Comparison of ENCODE assay signal across 8 cellular contexts in genomic region chr16:2673066-2673999, GRCh38. TPM values are rescaled to one million over a fixed set of nuclear protein-coding genes. Genes with fewer than 3 reads are reported as not detected.
A peak's percentile ranks its signal among the peaks of the same experiment; 100 is the strongest.
DNase-seq lines count a peak whose midpoint lies in the region; ATAC-seq and TF ChIP-seq lines count a peak whose summit lies in the region.

No MANE protein-coding gene starts in this region.

- no peaks in the 10 kb centered on the region for H3K9me3 Mint-ChIP-seq in endodermal cell

- peak overlapping the region; percentile 52 for H3K4me3 Mint-ChIP-seq in endodermal cell

- TF ChIP-seq CTCF in endodermal cell (conservative IDR thresholded peaks at IDR 0.05): no peak

- peak overlapping the region; percentile 76 for H3K4me3 ChIP-seq in HUES6 (ENCODE audit: low read depth, low read length)
- peak overlapping the region; percentile 54 for H3K4me3 ChIP-seq in NT2/D1 (ENCODE audit: insufficient read length, low read depth)
- H3K4me3 ChIP-seq in endodermal cell (ENCODE audit: low read length): peak overlapping the region; percentile 84

- no peak overlapping the region for H3K27ac ChIP-seq in HUES6 (ENCODE audit: low read depth, low read length)
- H3K27ac ChIP-seq in endodermal cell (ENCODE audit: low read depth, low read length): no peak overlapping the region

- in situ Hi-C loops in Caki2 (cut with HindIII; ENCODE audit: low pct_unique_long_range_greater_than_20kb, low sequenced_read_pairs): no loop called here

- DNase-seq in Caki2 (ENCODE audit: low read depth): peak; percentile 93
- peak; percentile 87 for DNase-seq in NT2/D1 (ENCODE audit: low read depth, low spot score)
- peak; percentile 81 for DNase-seq in activated CD8-positive, alpha-beta memory T cell treated with anti-CD3 and anti-CD28 coated beads, Interleukin-2, amount 50 U/mL, for 24 hours (ENCODE audit: extremely low read depth)
- peak; percentile 99 for DNase-seq in endodermal cell
- peak; percentile 96 for DNase-seq in midbrain (lab: John Stamatoyannopoulos, UW)
- peak; percentile 92 to 95 for DNase-seq in stimulated activated CD8-positive, alpha-beta memory T cell treated with anti-CD3 and anti-CD28 coated beads, Interleukin-15, amount 100 ng/mL, for 48 hours (ENCODE audit: low read depth in 2 of 2)

- no peaks in the 10 kb centered on the region for H3K36me3 ChIP-seq in HUES6 (ENCODE audit: control insufficient read depth, insufficient read depth, low read length)
- H3K36me3 ChIP-seq in NT2/D1 (ENCODE audit: insufficient read depth, insufficient read length, low read length): peaks cover 37% of the 10 kb centered on the region
- H3K36me3 ChIP-seq in endodermal cell (ENCODE audit: control insufficient read depth, insufficient read depth, low read length): no peaks in the 10 kb centered on the region

- H3K27me3 ChIP-seq in HUES6 (ENCODE audit: control insufficient read depth, insufficient read depth, low read length): no peaks in the 10 kb centered on the region
- no peaks in the 10 kb centered on the region for H3K27me3 ChIP-seq in NT2/D1 (ENCODE audit: insufficient read depth, insufficient read length)
- H3K27me3 ChIP-seq in endodermal cell (ENCODE audit: control insufficient read depth, insufficient read depth, low read length, poor library complexity, severe bottlenecking): no peaks in the 10 kb centered on the region

- H3K4me1 Mint-ChIP-seq in endodermal cell: peaks cover 9% of the 10 kb centered on the region

- H3K9ac ChIP-seq in HUES6 (ENCODE audit: low read length): no peak overlapping the region
- H3K9ac ChIP-seq in NT2/D1 (ENCODE audit: insufficient read length, low read depth): peak overlapping the region; percentile 74
- H3K9ac ChIP-seq in endodermal cell (ENCODE audit: extremely low read depth, low read length, poor library complexity, severe bottlenecking): no peak overlapping the region

- H3K27me3 Mint-ChIP-seq in endodermal cell (ENCODE audit: insufficient read depth): no peaks in the 10 kb centered on the region

- H3K9me3 ChIP-seq in HUES6 (ENCODE audit: control insufficient read depth, insufficient read depth, low read depth, low read length) (no peaks in the 10 kb centered on the region), NT2/D1 (ENCODE audit: insufficient read depth, low read length) (no peaks in the 10 kb centered on the region), endodermal cell (ENCODE audit: control insufficient read depth, low read length) (no peaks in the 10 kb centered on the region)

- H3K27ac Mint-ChIP-seq in endodermal cell: peak overlapping the region; percentile 30

- 2 to 17% methylated on average over 16 to 105 of the region's 107 CpGs for WGBS in endodermal cell (ENCODE audit: insufficient coverage in 1 of 2, insufficient read length in 1 of 2), 2 experiments

- peak; percentile 77 for ATAC-seq in GM21447 (IDR thresholded peaks at IDR 0.05; ENCODE audit: unreplicated experiment)

- peaks cover 5% of the 10 kb centered on the region for H3K36me3 Mint-ChIP-seq in endodermal cell (ENCODE audit: low read depth)

- H3K4me1 ChIP-seq in HUES6 (ENCODE audit: control insufficient read depth, insufficient read depth, low read length) (no peaks in the 10 kb centered on the region), NT2/D1 (ENCODE audit: insufficient read depth, insufficient read length) (no peaks in the 10 kb centered on the region), endodermal cell (ENCODE audit: control insufficient read depth, insufficient read depth, low read length) (no peaks in the 10 kb centered on the region)

RNA-seq across cellular contexts. Expression of gene KCTD5, which starts 9.0 kb away (rescaled TPM):
- 67.5 and 85.6 TPM in 2 replicates for total RNA-seq in Caki2 (2014; rRNA removed; shearing (Covaris generic); ENCODE audit: low replicate concordance)
- 10 to 100 TPM; 29.8 to 32.6 TPM for total RNA-seq in endodermal cell
- 26.2 TPM for polyA plus RNA-seq in endodermal cell (2013, experiment 1 of 2)
- 27.1 TPM for polyA plus RNA-seq in endodermal cell (2013, experiment 2 of 2)

RNA-seq across cellular contexts. Expression of gene PRSS27, which starts 46.7 kb away (rescaled TPM):
- 1.1 TPM in 1 of 2 replicates, not detected in the other for total RNA-seq in Caki2 (2014; rRNA removed; shearing (Covaris generic); ENCODE audit: low replicate concordance)
- 1 to 10 TPM; 3.7 to 4.2 TPM for total RNA-seq in endodermal cell
- 4.2 TPM for polyA plus RNA-seq in endodermal cell (2013, experiment 1 of 2)
- 2.7 TPM for polyA plus RNA-seq in endodermal cell (2013, experiment 2 of 2)
